ENCODE assay signal across 7 cellular contexts in genomic region chr1:46718727-46719622, GRCh38. TPM values are rescaled to one million over a fixed set of nuclear protein-coding genes. Genes with fewer than 3 reads are reported as not detected.
DNase-seq lines count a peak whose midpoint lies in the region; ATAC-seq and TF ChIP-seq lines count a peak whose summit lies in the region.

EFCAB14 (minus strand) TSS chr1:46719114; CDS start chr1:46718087, 1,027 bp downstream.

- ATAC-seq in GM18508 (IDR thresholded peaks at IDR 0.05; ENCODE audit: insufficient read depth, unreplicated experiment) (peak; percentile 91), HG03025 (IDR thresholded peaks at IDR 0.05; ENCODE audit: low FRiP score, unreplicated experiment) (peak; percentile 94)

- peaks cover 20% of the 10 kb centered on the region for H3K4me1 ChIP-seq in hepatocyte (ENCODE audit: insufficient read depth)

- TF ChIP-seq CTCF in astrocyte of the spinal cord (IDR thresholded peaks at IDR 0.05; ENCODE audit: low read depth, low read length) (no peak), hepatocyte (IDR thresholded peaks at IDR 0.05; ENCODE audit: poor library complexity) (no peak)

- 2% methylated on average over 77 of the region's 85 CpGs for WGBS in hepatocyte (ENCODE audit: low lambda C conversion rate, missing lambda C conversion rate)

- H3K27me3 ChIP-seq in hepatocyte: no peaks in the 10 kb centered on the region

- H3K4me3 ChIP-seq in astrocyte of the spinal cord (ENCODE audit: low read depth, low read length): peak within 1 kb of the TSS; percentile 89
- H3K4me3 ChIP-seq in hepatocyte: peak within 1 kb of the TSS; percentile 99

- H3K27ac ChIP-seq in hepatocyte: peak within 1 kb of the TSS; percentile 90

- peak within 1 kb of the TSS; percentile 98 for H3K4me2 ChIP-seq in hepatocyte

- H3K36me3 ChIP-seq in hepatocyte (replicated peaks; ENCODE audit: insufficient read depth, low read depth): no peaks in the 10 kb centered on the region

- H3K79me2 ChIP-seq in hepatocyte: peaks cover 22% of the 10 kb centered on the region

- DNase-seq in NCI-H2081 (lab: John Stamatoyannopoulos, UW) (peak; percentile 96 to 97), T1000 (lab: John Stamatoyannopoulos, UW) (peak; percentile 89), astrocyte of the spinal cord (ENCODE audit: low read depth, low spot score) (peak; percentile 93), hepatocyte (ENCODE audit: low spot score) (peak; percentile 98), retina (peak; percentile 100)

- peak within 1 kb of the TSS; percentile 70 for H2AFZ ChIP-seq in hepatocyte

- H3K9me2 ChIP-seq in hepatocyte (replicated peaks; ENCODE audit: insufficient read depth): no peaks in the 10 kb centered on the region

- peaks cover 17% of the 10 kb centered on the region for H4K20me1 ChIP-seq in hepatocyte (ENCODE audit: insufficient read depth, poor library complexity, severe bottlenecking)

- in situ Hi-C loops in astrocyte of the spinal cord (cut with HindIII; ENCODE audit: low sequenced_read_pairs): no loop called here

- H3K9me3 ChIP-seq in hepatocyte (ENCODE audit: low read depth): no peaks in the 10 kb centered on the region

RNA-seq across cellular contexts. Expression of gene EFCAB14, which starts in this region (rescaled TPM):
- 76.3 and 79.3 TPM in 2 replicates for total RNA-seq in hepatocyte
- 28.3 and 38.5 TPM in 2 replicates for polyA plus RNA-seq in hepatocyte

Comparison
In these comparisons a context has a peak if more than half of its experiments do, and no peak if none do; other contexts are left out.
1. Peak in every context shown above with its lines: DNase-seq, ATAC-seq, H3K4me3 ChIP-seq and H3K27ac ChIP-seq.